In the genomic region with DNA sequence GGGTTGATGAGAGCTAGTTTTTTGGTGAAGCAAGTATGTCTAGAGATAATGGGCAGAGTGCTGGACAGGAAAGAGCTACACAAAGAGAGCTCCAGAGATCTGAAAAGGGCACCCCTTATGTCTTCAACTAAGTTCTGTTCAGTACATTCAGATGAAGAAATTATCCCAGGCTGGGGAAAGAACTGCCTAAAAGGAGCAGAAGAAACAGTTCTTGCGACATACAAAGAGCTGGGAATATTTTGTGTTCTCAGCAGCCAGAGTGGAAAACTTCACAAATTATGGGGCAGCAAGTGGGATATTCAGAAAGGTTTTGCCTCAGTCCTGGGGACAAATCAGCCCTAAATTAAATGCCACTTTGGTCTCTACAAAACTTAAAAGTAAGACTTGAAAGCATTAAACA, we compare ENCODE assay signal across 19 cellular contexts. TPM values are rescaled to one million over a fixed set of nuclear protein-coding genes. Genes with fewer than 3 reads are reported as not detected.
"Had no signal": no experiment of that assay in that cellular context is flagged by ENCODE, and none has a peak within 500 bp of the region (broad histone marks: within the 10 kb centered on the region; RNA-seq: fewer than 3 reads in every experiment).

No MANE protein-coding gene starts in this region.

- H3K27me3 ChIP-seq: testis, upper lobe of right lung had no signal

- H3K4me1 Mint-ChIP-seq: activated T-helper 17 cell treated with anti-CD3 and anti-CD28 coated beads, Interleukin-2, amount 50 U/mL, for 72 hours; immature natural killer cell; stimulated activated naive CD8-positive, alpha-beta T cell treated with anti-CD3 and anti-CD28 coated beads, Interleukin-15, amount 100 ng/mL, for 72 hours; WTC11 had no signal

- H3K36me3 ChIP-seq: upper lobe of right lung had no signal

- H3K4me3 ChIP-seq: psoas muscle, testis, upper lobe of right lung had no signal

- DNase-seq: activated CD4-positive, alpha-beta T cell treated with anti-CD3 and anti-CD28 coated beads for 36 hours; activated CD4-positive, alpha-beta T cell treated with anti-CD3 and anti-CD28 coated beads, Interleukin-2, amount 50 U/mL, for 48 hours; activated naive CD4-positive, alpha-beta T cell treated with anti-CD3 and anti-CD28 coated beads for 36 hours; aorta; effector memory CD8-positive, alpha-beta T cell; immature natural killer cell; left ventricle myocardium superior; psoas muscle; right cardiac atrium; small intestine; stimulated activated CD4-positive, alpha-beta T cell treated with anti-CD3 and anti-CD28 coated beads, Interleukin-15, amount 100 ng/mL, for 24 hours; stimulated activated CD4-positive, alpha-beta T cell treated with anti-CD3 and anti-CD28 coated beads, Interleukin-2, amount 100 ng/mL, for 48 hours; stimulated activated naive CD8-positive, alpha-beta T cell treated with anti-CD3 and anti-CD28 coated beads, Interleukin-15, amount 100 ng/mL, for 72 hours; testis; upper lobe of right lung had no signal

- H3K4me3 Mint-ChIP-seq: activated CD4-positive, alpha-beta T cell treated with anti-CD3 and anti-CD28 coated beads for 36 hours; activated naive CD4-positive, alpha-beta T cell treated with anti-CD3 and anti-CD28 coated beads for 36 hours; activated T-helper 17 cell treated with anti-CD3 and anti-CD28 coated beads, Interleukin-2, amount 50 U/mL, for 72 hours; effector memory CD8-positive, alpha-beta T cell; immature natural killer cell; stimulated activated naive CD8-positive, alpha-beta T cell treated with anti-CD3 and anti-CD28 coated beads, Interleukin-15, amount 100 ng/mL, for 72 hours; T-helper 2 cell treated with Interferon-gamma antibody and Interleukin-4, amounts not matched to agents 5 μg/mL and 100 μg/mL, for 36 hours; WTC11 had no signal

- ATAC-seq: activated CD4-positive, alpha-beta T cell treated with anti-CD3 and anti-CD28 coated beads for 36 hours; activated T-helper 17 cell treated with anti-CD3 and anti-CD28 coated beads, Interleukin-2, amount 50 U/mL, for 72 hours; effector memory CD8-positive, alpha-beta T cell; left ventricle myocardium superior; psoas muscle; right cardiac atrium; stimulated activated naive CD8-positive, alpha-beta T cell treated with anti-CD3 and anti-CD28 coated beads, Interleukin-15, amount 100 ng/mL, for 72 hours; upper lobe of right lung; WTC11 had no signal

- H3K9me3 ChIP-seq: testis, upper lobe of right lung had no signal

- H3K27ac Mint-ChIP-seq: activated CD4-positive, alpha-beta T cell treated with anti-CD3 and anti-CD28 coated beads for 36 hours; activated naive CD4-positive, alpha-beta T cell treated with anti-CD3 and anti-CD28 coated beads for 36 hours; activated T-helper 17 cell treated with anti-CD3 and anti-CD28 coated beads, Interleukin-2, amount 50 U/mL, for 72 hours; effector memory CD8-positive, alpha-beta T cell; immature natural killer cell; stimulated activated naive CD8-positive, alpha-beta T cell treated with anti-CD3 and anti-CD28 coated beads, Interleukin-15, amount 100 ng/mL, for 72 hours; T-helper 2 cell treated with Interferon-gamma antibody and Interleukin-4, amounts not matched to agents 5 μg/mL and 100 μg/mL, for 36 hours; WTC11 had no signal

- H3K27ac ChIP-seq: psoas muscle, testis, upper lobe of right lung had no signal

- H3K4me1 ChIP-seq: psoas muscle, testis, upper lobe of right lung had no signal

RNA-seq across cellular contexts. Expression of a gene that starts 17.4 kb away (rescaled TPM):
- total RNA-seq: activated naive CD4-positive, alpha-beta T cell treated with anti-CD3 and anti-CD28 coated beads for 36 hours; activated T-helper 17 cell treated with anti-CD3 and anti-CD28 coated beads, Interleukin-2, amount 50 U/mL, for 72 hours; mononuclear cell had no signal
- polyA plus RNA-seq: immature natural killer cell had no signal
